In genomic region chr12:131896811-131897270, GRCh38 we compare ENCODE assay signal across 8 cellular contexts. TPM values are rescaled to one million over a fixed set of nuclear protein-coding genes. Genes with fewer than 3 reads are reported as not detected.
DNase-seq lines count a peak whose midpoint lies in the region; ATAC-seq and TF ChIP-seq lines count a peak whose summit lies in the region.

No MANE protein-coding gene starts in this region.

- H3K27ac Mint-ChIP-seq in WTC11, result 0 out of 2 replicates have a peak overlapping the region, but pooled peaks have one; percentile 45

- H3K9me3 ChIP-seq in cardiac muscle cell (ENCODE audit: low read depth), result no peaks in the 10 kb centered on the region

- H3K4me3 ChIP-seq in cardiac muscle cell, result no peak overlapping the region

- no peak for TF ChIP-seq CTCF in GM10266 (IDR thresholded peaks at IDR 0.05; ENCODE audit: control insufficient read depth, insufficient read depth, low read depth, missing control alignments)
- no peak for TF ChIP-seq CTCF in WTC11 (IDR thresholded peaks at IDR 0.05)
- no peak for TF ChIP-seq CTCF in cardiac muscle cell (IDR thresholded peaks at IDR 0.05; ENCODE audit: low read depth, low read length)

- H3K9me3 Mint-ChIP-seq in WTC11, result no peaks in the 10 kb centered on the region

- peak overlapping the region; percentile 81 for H3K27ac ChIP-seq in cardiac muscle cell

- H3K27me3 ChIP-seq in cardiac muscle cell, result no peaks in the 10 kb centered on the region

- CTCF ChIA-PET in WTC11 (lab: Charles Lee), result interaction anchor here (1.3 kb wide), 1 partner anchor 45 kb away, joined by 3 read pairs; no protein-coding TSS in a partner anchor

- TF ChIP-seq POLR2A in GM18505 (IDR thresholded peaks at IDR 0.05; ENCODE audit: borderline replicate concordance, extremely low read depth, insufficient read depth, insufficient read length), result no peak

- DNase-seq in GM10266 (ENCODE audit: extremely low spot score) (peak; percentile 19), WTC11 (ENCODE audit: low spot score) (no peak), cardiac muscle cell (ENCODE audit: low read depth in 1 of 2, low spot score in 1 of 2) (no peak), putamen (ENCODE audit: low spot score) (peak; percentile 80), NCI-H748 treated with DMSO at 0.1 percent for 48 hours (lab: John Stamatoyannopoulos, UW) (no peak), NCI-H526 (lab: John Stamatoyannopoulos, UW) (no peak), H4 (ENCODE audit: low spot score) (no peak)

- H3K4me3 Mint-ChIP-seq in WTC11, result peak overlapping the region; percentile 52

- peaks cover 10% of the 10 kb centered on the region; the same call in 1 of the 2 replicates for H3K4me1 Mint-ChIP-seq in WTC11

- POLR2A ChIA-PET in WTC11 (lab: Charles Lee), result interaction anchor here (0.7 to 1.3 kb wide), 3 partner anchors 31 to 86 kb away, joined by 3 to 8 read pairs (median 6); no protein-coding TSS in a partner anchor

- no peaks in the 10 kb centered on the region for H3K36me3 Mint-ChIP-seq in WTC11

- H3K4me1 ChIP-seq in cardiac muscle cell (ENCODE audit: low read depth), result peaks cover 12% of the 10 kb centered on the region

- H3K27me3 Mint-ChIP-seq in WTC11 (ENCODE audit: low read depth), result no peaks in the 10 kb centered on the region

- no peaks in the 10 kb centered on the region for H3K36me3 ChIP-seq in cardiac muscle cell

- ATAC-seq in WTC11, result no peak
- no peak for ATAC-seq in GM18505 (IDR thresholded peaks at IDR 0.05; ENCODE audit: unreplicated experiment)

TF ChIP-seq in WTC11, 78 proteins besides CTCF, POLR2A, EP300 and RAD21 (continues in another document):
- TF ChIP-seq TEAD1 (CRISPR knock-in tag; IDR thresholded peaks at IDR 0.05) (no peak), ZNF317 (CRISPR knock-in tag; IDR thresholded peaks at IDR 0.05; ENCODE audit: borderline replicate concordance, low read depth) (no peak), ZNF512 (CRISPR knock-in tag; IDR thresholded peaks at IDR 0.05; ENCODE audit: borderline replicate concordance) (no peak), AFF4 (CRISPR knock-in tag; IDR thresholded peaks at IDR 0.05; ENCODE audit: borderline replicate concordance) (no peak), FOXP1 (CRISPR knock-in tag; IDR thresholded peaks at IDR 0.05; ENCODE audit: borderline replicate concordance) (no peak), MXD4 (CRISPR knock-in tag; IDR thresholded peaks at IDR 0.05; ENCODE audit: borderline replicate concordance) (no peak), OVOL2 (CRISPR knock-in tag; IDR thresholded peaks at IDR 0.05; ENCODE audit: borderline replicate concordance) (no peak), NR1H2 (CRISPR knock-in tag; IDR thresholded peaks at IDR 0.05) (no peak), PRRX2 (CRISPR knock-in tag; IDR thresholded peaks at IDR 0.05) (no peak), CBFB (CRISPR knock-in tag; IDR thresholded peaks at IDR 0.05; ENCODE audit: low read depth) (no peak), ATF2 (CRISPR knock-in tag; IDR thresholded peaks at IDR 0.05; ENCODE audit: borderline replicate concordance, low read depth) (no peak), GABPB1 (CRISPR knock-in tag; IDR thresholded peaks at IDR 0.05) (no peak), ATF1 (CRISPR knock-in tag; IDR thresholded peaks at IDR 0.05) (no peak), PRDM15 (CRISPR knock-in tag; IDR thresholded peaks at IDR 0.05) (no peak), RORB (CRISPR knock-in tag; IDR thresholded peaks at IDR 0.05) (no peak), SMAD4 (CRISPR knock-in tag; IDR thresholded peaks at IDR 0.05) (no peak)

RNA-seq across cellular contexts. Expression of gene ULK1, which starts 2.4 kb away (rescaled TPM):
- 55.5 to 67.8 TPM (median 62.5 TPM) in 3 replicates for total RNA-seq in WTC11 (2021)
- total RNA-seq in cardiac muscle cell, result 17.8 and 27.6 TPM in 2 replicates
- 14.2 and 16.2 TPM in 2 replicates for polyA plus RNA-seq in cardiac muscle cell
- 1.9 and 2.5 TPM in 2 replicates for total RNA-seq in H4 (2014; rRNA removed; shearing (Covaris generic))

RNA-seq across cellular contexts. Expression of gene PUS1, which starts 32.2 kb away (rescaled TPM):
- total RNA-seq in WTC11 (2021) (76.2 to 97.4 TPM (median 85.2 TPM) in 3 replicates), cardiac muscle cell (7.2 and 7.4 TPM in 2 replicates)
- 7.6 and 10.4 TPM in 2 replicates for polyA plus RNA-seq in cardiac muscle cell
- total RNA-seq in H4 (2014; rRNA removed; shearing (Covaris generic)), result 6.3 and 9.0 TPM in 2 replicates

RNA-seq across cellular contexts. Expression of gene EP400, which starts 52.9 kb away (rescaled TPM):
- total RNA-seq in WTC11 (2021), result 73.0 to 76.7 TPM (median 75.8 TPM) in 3 replicates
- total RNA-seq in cardiac muscle cell, result 13.2 and 28.4 TPM in 2 replicates
- 14.6 and 15.8 TPM in 2 replicates for polyA plus RNA-seq in cardiac muscle cell
- 5.3 and 6.7 TPM in 2 replicates for total RNA-seq in H4 (2014; rRNA removed; shearing (Covaris generic))

Comparison
In these comparisons a context has a peak if more than half of its experiments do, and no peak if none do; other contexts are left out.
1. DNase-seq: peak in GM10266 (single experiment) and putamen (single experiment); none in WTC11 (single experiment), cardiac muscle cell (0 of 2), NCI-H748 treated with DMSO at 0.1 percent for 48 hours (single experiment), NCI-H526 (0 of 2) and H4 (single experiment).